In genomic region chr14:100388137-100389050, GRCh38 we compare ENCODE assay signal across 1 cellular context.
TF ChIP-seq lines count a peak whose summit lies in the region.

No MANE protein-coding gene starts in this region.

TF ChIP-seq in K562, 482 proteins besides CTCF, POLR2A, EP300 and RAD21 (continued from another document):
- TF ChIP-seq MGA (IDR thresholded peaks at IDR 0.05) (peak; percentile 41; the same call in 1 of the 2 replicates), BRF1 (IDR thresholded peaks at IDR 0.05; ENCODE audit: borderline replicate concordance, extremely low read depth, insufficient read length) (no peak), ZNF707 (CRISPR knock-in tag; conservative IDR thresholded peaks at IDR 0.05) (no peak), ZSCAN32 (CRISPR knock-in tag; IDR thresholded peaks at IDR 0.05) (no peak), ZNF830 (CRISPR knock-in tag; IDR thresholded peaks at IDR 0.05) (no peak), ZNF143 (CRISPR knock-in tag; IDR thresholded peaks at IDR 0.05) (no peak), ZBTB12 (CRISPR knock-in tag; IDR thresholded peaks at IDR 0.05) (no peak), HNRNPUL1 (IDR thresholded peaks at IDR 0.05; ENCODE audit: low read length) (no peak), IRF1 (CRISPR knock-in tag; IDR thresholded peaks at IDR 0.05; ENCODE audit: borderline replicate concordance) (no peak), SMC3 (conservative IDR thresholded peaks at IDR 0.05; ENCODE audit: insufficient read depth, low read depth, low read length) (no peak), ZC3H4 (CRISPR knock-in tag; IDR thresholded peaks at IDR 0.05; ENCODE audit: borderline replicate concordance) (no peak), KDM5B (IDR thresholded peaks at IDR 0.05; ENCODE audit: insufficient replicate concordance, low read depth, low read length) (no peak), ETV6 (IDR thresholded peaks at IDR 0.05; ENCODE audit: borderline replicate concordance in 1 of 2, low read depth in 2 of 2, low read length in 1 of 2) (no peak), ETV6 (CRISPR knock-in tag; IDR thresholded peaks at IDR 0.05; ENCODE audit: borderline replicate concordance) (no peak), ZNF263 (CRISPR knock-in tag; IDR thresholded peaks at IDR 0.05; ENCODE audit: borderline replicate concordance) (no peak), ZNF592 (IDR thresholded peaks at IDR 0.05) (0 out of 2 replicates have a peak, but pooled peaks have one; percentile 30), EWSR1 (IDR thresholded peaks at IDR 0.05; ENCODE audit: borderline replicate concordance, low read depth, partially characterized antibody) (no peak), ZNF146 (CRISPR knock-in tag; IDR thresholded peaks at IDR 0.05; ENCODE audit: unreplicated experiment) (no peak), ZNF24 (IDR thresholded peaks at IDR 0.05) (no peak), GTF2B (IDR thresholded peaks at IDR 0.05; ENCODE audit: extremely low read depth, insufficient read length) (no peak), CREBBP (IDR thresholded peaks at IDR 0.05; ENCODE audit: low read depth, low read length) (no peak), MNT (conservative IDR thresholded peaks at IDR 0.05) (peak in 1 of 2 experiments; percentile 28; a peak in 1 of 4 replicates), ZNF140 (CRISPR knock-in tag; IDR thresholded peaks at IDR 0.05) (no peak), CC2D1A (IDR thresholded peaks at IDR 0.05) (no peak)
TF ChIP-seq in K562: peak in this region for 5.
